ENCODE assay signal across 12 cellular contexts in genomic region chr19:48248081-48248833, GRCh38. TPM values are rescaled to one million over a fixed set of nuclear protein-coding genes. Genes with fewer than 3 reads are reported as not detected.
DNase-seq lines count a peak whose midpoint lies in the region; ATAC-seq and TF ChIP-seq lines count a peak whose summit lies in the region.
"Had no signal": no experiment of that assay in that cellular context is flagged by ENCODE, and none has a peak within 500 bp of the region (broad histone marks: within the 10 kb centered on the region; RNA-seq: fewer than 3 reads in every experiment).

No MANE protein-coding gene starts in this region.

- H3K27ac ChIP-seq in coronary artery, result no peak overlapping the region

- no peaks in the 10 kb centered on the region for H3K9me2 ChIP-seq in Loucy (replicated peaks; ENCODE audit: low read depth, low read length)

- TF ChIP-seq CTCF in Loucy (conservative IDR thresholded peaks at IDR 0.05; ENCODE audit: low read length), result peak; percentile 21; the same call in 1 of the 2 replicates
- TF ChIP-seq CTCF in coronary artery (IDR thresholded peaks at IDR 0.05), result no peak

- peaks cover 10% of the 10 kb centered on the region; the same call in 1 of the 2 replicates for H3K36me3 ChIP-seq in Loucy (ENCODE audit: insufficient read depth, low read length)

- H3K4me3 ChIP-seq in Loucy (ENCODE audit: low read length, poor library complexity, severe bottlenecking) (peak overlapping the region; percentile 78), coronary artery (peak overlapping the region; percentile 43)

- H3K4me1 ChIP-seq in Loucy (ENCODE audit: insufficient read depth, low read length, poor library complexity, severe bottlenecking), result peaks cover 57% of the 10 kb centered on the region

- peaks cover 20% of the 10 kb centered on the region; the same call in 1 of the 2 replicates for H3F3A ChIP-seq in Loucy (ENCODE audit: low read depth)

- H3K27me3 Mint-ChIP-seq in activated CD8-positive, alpha-beta memory T cell treated with anti-CD3 and anti-CD28 coated beads, Interleukin-2, amount 10 ng/mL, durations not matched to agents 7 days and 5 days, result no peaks in the 10 kb centered on the region
- H3K27me3 Mint-ChIP-seq in stimulated activated naive B cell treated with anti-CD40 and anti-IgM and Interleukin-4, amounts not matched to agents 10 μg/mL and 1 μg/mL and 100 μg/mL, for 72 hours, result no peaks in the 10 kb centered on the region

- no peaks in the 10 kb centered on the region for H3K9me3 Mint-ChIP-seq in activated CD8-positive, alpha-beta memory T cell treated with anti-CD3 and anti-CD28 coated beads, Interleukin-2, amount 10 ng/mL, durations not matched to agents 7 days and 5 days (ENCODE audit: low read depth)
- no peaks in the 10 kb centered on the region for H3K9me3 Mint-ChIP-seq in stimulated activated naive B cell treated with anti-CD40 and anti-IgM and Interleukin-4, amounts not matched to agents 10 μg/mL and 1 μg/mL and 100 μg/mL, for 72 hours

- no peak for DNase-seq in activated CD8-positive, alpha-beta memory T cell treated with anti-CD3 and anti-CD28 coated beads, Interleukin-2, amount 10 ng/mL, durations not matched to agents 7 days and 5 days
- DNase-seq in activated CD8-positive, alpha-beta memory T cell treated with anti-CD3 and anti-CD28 coated beads, Interleukin-2, amount 50 U/mL, for 4 hours, result no peak
- DNase-seq in coronary artery (ENCODE audit: low spot score) (no peak), NCI-H526 treated with DMSO at 0.1 percent for 48 hours (lab: John Stamatoyannopoulos, UW) (no peak)
- DNase-seq in stimulated activated naive B cell treated with anti-CD40 and anti-IgM and Interleukin-4, amounts not matched to agents 10 μg/mL and 1 μg/mL and 100 μg/mL, for 72 hours, result no peak
- DNase-seq: EL; foreskin fibroblast; stimulated activated CD4-positive, alpha-beta T cell treated with anti-CD3 and anti-CD28 coated beads, Interleukin-2, amount 100 ng/mL, for 24 hours; T1000 had no signal

- peak overlapping the region; percentile 98 for H3K27ac Mint-ChIP-seq in activated CD8-positive, alpha-beta memory T cell treated with anti-CD3 and anti-CD28 coated beads, Interleukin-2, amount 10 ng/mL, durations not matched to agents 7 days and 5 days
- peak overlapping the region; percentile 85 for H3K27ac Mint-ChIP-seq in stimulated activated naive B cell treated with anti-CD40 and anti-IgM and Interleukin-4, amounts not matched to agents 10 μg/mL and 1 μg/mL and 100 μg/mL, for 72 hours

- CTCF ChIA-PET in activated CD8-positive, alpha-beta memory T cell treated with anti-CD3 and anti-CD28 coated beads, Interleukin-2, amount 10 ng/mL, durations not matched to agents 7 days and 5 days (lab: Charles Lee), result interaction anchor here (2.6 to 3.0 kb wide), 2 partner anchors 12 to 85 kb away, joined by 11 to 23 read pairs; no protein-coding TSS in a partner anchor

- peaks cover 17% of the 10 kb centered on the region for H4K20me1 ChIP-seq in Loucy (ENCODE audit: insufficient read depth, low read length, poor library complexity, severe bottlenecking)

- H3K9ac ChIP-seq in Loucy (ENCODE audit: low read depth, low read length, poor library complexity, severe bottlenecking), result peak overlapping the region; percentile 78

- peaks cover 64% of the 10 kb centered on the region for H3K36me3 Mint-ChIP-seq in activated CD8-positive, alpha-beta memory T cell treated with anti-CD3 and anti-CD28 coated beads, Interleukin-2, amount 10 ng/mL, durations not matched to agents 7 days and 5 days
- H3K36me3 Mint-ChIP-seq in stimulated activated naive B cell treated with anti-CD40 and anti-IgM and Interleukin-4, amounts not matched to agents 10 μg/mL and 1 μg/mL and 100 μg/mL, for 72 hours, result peaks cover 21% of the 10 kb centered on the region in 2 donors

- H3K4me1 Mint-ChIP-seq in activated CD8-positive, alpha-beta memory T cell treated with anti-CD3 and anti-CD28 coated beads, Interleukin-2, amount 10 ng/mL, durations not matched to agents 7 days and 5 days, result peaks cover 68% of the 10 kb centered on the region
- peaks cover 16 to 47% of the 10 kb centered on the region in 2 donors for H3K4me1 Mint-ChIP-seq in stimulated activated naive B cell treated with anti-CD40 and anti-IgM and Interleukin-4, amounts not matched to agents 10 μg/mL and 1 μg/mL and 100 μg/mL, for 72 hours

- no peaks in the 10 kb centered on the region for H3K9me3 ChIP-seq in Loucy (ENCODE audit: insufficient read depth, low read depth, low read length)

- H3K27me3 ChIP-seq in Loucy (ENCODE audit: insufficient read depth, low read length, poor library complexity, severe bottlenecking), result no peaks in the 10 kb centered on the region

- no peak overlapping the region for H2AFZ ChIP-seq in Loucy (ENCODE audit: low read length)

- peak; percentile 17 for ATAC-seq in activated CD8-positive, alpha-beta memory T cell treated with anti-CD3 and anti-CD28 coated beads, Interleukin-2, amount 10 ng/mL, durations not matched to agents 7 days and 5 days
- ATAC-seq in stimulated activated naive B cell treated with anti-CD40 and anti-IgM and Interleukin-4, amounts not matched to agents 10 μg/mL and 1 μg/mL and 100 μg/mL, for 72 hours (replicated peaks), result no peak
- ATAC-seq in GM21528 (IDR thresholded peaks at IDR 0.05; ENCODE audit: low FRiP score, unreplicated experiment), result no peak
- ATAC-seq in HG03442 (IDR thresholded peaks at IDR 0.05; ENCODE audit: unreplicated experiment), result no peak

- peaks cover 77% of the 10 kb centered on the region for H3K79me2 ChIP-seq in Loucy (ENCODE audit: insufficient read depth, low read length)

- H3K4me3 Mint-ChIP-seq in activated CD8-positive, alpha-beta memory T cell treated with anti-CD3 and anti-CD28 coated beads, Interleukin-2, amount 10 ng/mL, durations not matched to agents 7 days and 5 days, result peak overlapping the region; percentile 87
- H3K4me3 Mint-ChIP-seq in stimulated activated naive B cell treated with anti-CD40 and anti-IgM and Interleukin-4, amounts not matched to agents 10 μg/mL and 1 μg/mL and 100 μg/mL, for 72 hours, result peak overlapping the region; percentile 80 to 86

- H3K4me2 ChIP-seq in Loucy (ENCODE audit: low read depth, low read length, poor library complexity, severe bottlenecking), result peak overlapping the region; percentile 71

RNA-seq across cellular contexts. Expression of gene CARD8, which starts 7.5 kb away (rescaled TPM):
- total RNA-seq in activated CD8-positive, alpha-beta memory T cell treated with anti-CD3 and anti-CD28 coated beads, Interleukin-2, amount 10 ng/mL, durations not matched to agents 7 days and 5 days, result 100 to 1,000 TPM; 182 to 219 TPM

RNA-seq across cellular contexts. Expression of gene ZNF114, which starts 21.6 kb away (rescaled TPM):
- total RNA-seq in activated CD8-positive, alpha-beta memory T cell treated with anti-CD3 and anti-CD28 coated beads, Interleukin-2, amount 10 ng/mL, durations not matched to agents 7 days and 5 days, result under 1 TPM; 0.26 to 0.68 TPM
